Comparison of ENCODE assay signal across 1 cellular context in the genomic region with DNA sequence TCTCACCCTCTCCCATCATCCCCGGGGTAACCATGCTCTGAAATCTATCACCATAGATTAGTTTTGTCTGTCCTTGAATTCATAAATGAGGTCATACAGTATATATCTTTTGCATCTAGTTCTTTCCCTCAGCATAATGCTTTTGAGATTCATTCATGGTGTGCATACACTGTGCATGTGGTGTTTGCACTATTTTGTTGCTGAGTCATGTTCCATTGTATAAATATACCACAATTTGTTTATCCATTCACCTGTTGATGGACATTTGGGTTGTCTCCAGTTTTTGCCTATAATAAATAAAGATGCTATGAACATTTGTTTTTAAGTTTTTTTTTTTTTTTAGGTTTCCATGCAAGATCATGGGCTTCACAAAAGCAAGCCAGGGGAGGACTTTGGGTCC.
TF ChIP-seq lines count a peak whose summit lies in the region.

No MANE protein-coding gene starts in this region.

TF ChIP-seq in K562, 482 proteins besides CTCF, POLR2A, EP300 and RAD21:
- peak; percentile 47; the same call in 1 of the 2 replicates for TF ChIP-seq ZBTB17 (CRISPR knock-in tag; IDR thresholded peaks at IDR 0.05)
- TF ChIP-seq ARID2 (IDR thresholded peaks at IDR 0.05), result 0 out of 2 replicates have a peak, but pooled peaks have one; percentile 12
- TF ChIP-seq SMARCA4 (IDR thresholded peaks at IDR 0.05), result peak; percentile 57; the same call in 1 of the 2 replicates
- TF ChIP-seq ZC3H4 (CRISPR knock-in tag; IDR thresholded peaks at IDR 0.05; ENCODE audit: borderline replicate concordance), result 0 out of 2 replicates have a peak, but pooled peaks have one; percentile 19
- no peak for TF ChIP-seq ELF1 (tag; IDR thresholded peaks at IDR 0.05)
- no peak for TF ChIP-seq MCM5 (IDR thresholded peaks at IDR 0.05; ENCODE audit: low read depth)
- TF ChIP-seq ATF7 (IDR thresholded peaks at IDR 0.05), result peak; percentile 33; the same call in 1 of the 2 replicates
- peak; percentile 78 for TF ChIP-seq MAFK (IDR thresholded peaks at IDR 0.05; ENCODE audit: low read length)
- TF ChIP-seq BACH1 (tag; IDR thresholded peaks at IDR 0.05), result peak; percentile 82
- TF ChIP-seq ZNF316 (IDR thresholded peaks at IDR 0.05), result peak; percentile 94
- 0 out of 2 replicates have a peak, but pooled peaks have one; percentile 11 for TF ChIP-seq JUND (IDR thresholded peaks at IDR 0.05; ENCODE audit: borderline replicate concordance, low read depth, low read length)
- no peak; the same call in 2 of the 3 replicates for TF ChIP-seq JUND (tag; IDR thresholded peaks at IDR 0.05; ENCODE audit: borderline replicate concordance, low read depth, low read length)
- peak; percentile 86 for TF ChIP-seq MAFF (IDR thresholded peaks at IDR 0.05; ENCODE audit: low read length)
- TF ChIP-seq, protein P1, sequence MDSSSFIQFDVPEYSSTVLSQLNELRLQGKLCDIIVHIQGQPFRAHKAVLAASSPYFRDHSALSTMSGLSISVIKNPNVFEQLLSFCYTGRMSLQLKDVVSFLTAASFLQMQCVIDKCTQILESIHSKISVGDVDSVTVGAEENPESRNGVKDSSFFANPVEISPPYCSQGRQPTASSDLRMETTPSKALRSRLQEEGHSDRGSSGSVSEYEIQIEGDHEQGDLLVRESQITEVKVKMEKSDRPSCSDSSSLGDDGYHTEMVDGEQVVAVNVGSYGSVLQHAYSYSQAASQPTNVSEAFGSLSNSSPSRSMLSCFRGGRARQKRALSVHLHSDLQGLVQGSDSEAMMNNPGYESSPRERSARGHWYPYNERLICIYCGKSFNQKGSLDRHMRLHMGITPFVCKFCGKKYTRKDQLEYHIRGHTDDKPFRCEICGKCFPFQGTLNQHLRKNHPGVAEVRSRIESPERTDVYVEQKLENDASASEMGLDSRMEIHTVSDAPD (CRISPR knock-in tag; IDR thresholded peaks at IDR 0.05), result no peak
- TF ChIP-seq C11orf30 (IDR thresholded peaks at IDR 0.05; ENCODE audit: low read depth), result peak; percentile 84
- TF ChIP-seq NKRF (IDR thresholded peaks at IDR 0.05; ENCODE audit: borderline replicate concordance), result 0 out of 2 replicates have a peak, but pooled peaks have one; percentile 25
- TF ChIP-seq PTBP1 (IDR thresholded peaks at IDR 0.05; ENCODE audit: low read depth, low read length), result no peak
- TF ChIP-seq ARID4B (CRISPR knock-in tag; IDR thresholded peaks at IDR 0.05), result 0 out of 2 replicates have a peak, but pooled peaks have one; percentile 11
- TF ChIP-seq, protein P2, sequence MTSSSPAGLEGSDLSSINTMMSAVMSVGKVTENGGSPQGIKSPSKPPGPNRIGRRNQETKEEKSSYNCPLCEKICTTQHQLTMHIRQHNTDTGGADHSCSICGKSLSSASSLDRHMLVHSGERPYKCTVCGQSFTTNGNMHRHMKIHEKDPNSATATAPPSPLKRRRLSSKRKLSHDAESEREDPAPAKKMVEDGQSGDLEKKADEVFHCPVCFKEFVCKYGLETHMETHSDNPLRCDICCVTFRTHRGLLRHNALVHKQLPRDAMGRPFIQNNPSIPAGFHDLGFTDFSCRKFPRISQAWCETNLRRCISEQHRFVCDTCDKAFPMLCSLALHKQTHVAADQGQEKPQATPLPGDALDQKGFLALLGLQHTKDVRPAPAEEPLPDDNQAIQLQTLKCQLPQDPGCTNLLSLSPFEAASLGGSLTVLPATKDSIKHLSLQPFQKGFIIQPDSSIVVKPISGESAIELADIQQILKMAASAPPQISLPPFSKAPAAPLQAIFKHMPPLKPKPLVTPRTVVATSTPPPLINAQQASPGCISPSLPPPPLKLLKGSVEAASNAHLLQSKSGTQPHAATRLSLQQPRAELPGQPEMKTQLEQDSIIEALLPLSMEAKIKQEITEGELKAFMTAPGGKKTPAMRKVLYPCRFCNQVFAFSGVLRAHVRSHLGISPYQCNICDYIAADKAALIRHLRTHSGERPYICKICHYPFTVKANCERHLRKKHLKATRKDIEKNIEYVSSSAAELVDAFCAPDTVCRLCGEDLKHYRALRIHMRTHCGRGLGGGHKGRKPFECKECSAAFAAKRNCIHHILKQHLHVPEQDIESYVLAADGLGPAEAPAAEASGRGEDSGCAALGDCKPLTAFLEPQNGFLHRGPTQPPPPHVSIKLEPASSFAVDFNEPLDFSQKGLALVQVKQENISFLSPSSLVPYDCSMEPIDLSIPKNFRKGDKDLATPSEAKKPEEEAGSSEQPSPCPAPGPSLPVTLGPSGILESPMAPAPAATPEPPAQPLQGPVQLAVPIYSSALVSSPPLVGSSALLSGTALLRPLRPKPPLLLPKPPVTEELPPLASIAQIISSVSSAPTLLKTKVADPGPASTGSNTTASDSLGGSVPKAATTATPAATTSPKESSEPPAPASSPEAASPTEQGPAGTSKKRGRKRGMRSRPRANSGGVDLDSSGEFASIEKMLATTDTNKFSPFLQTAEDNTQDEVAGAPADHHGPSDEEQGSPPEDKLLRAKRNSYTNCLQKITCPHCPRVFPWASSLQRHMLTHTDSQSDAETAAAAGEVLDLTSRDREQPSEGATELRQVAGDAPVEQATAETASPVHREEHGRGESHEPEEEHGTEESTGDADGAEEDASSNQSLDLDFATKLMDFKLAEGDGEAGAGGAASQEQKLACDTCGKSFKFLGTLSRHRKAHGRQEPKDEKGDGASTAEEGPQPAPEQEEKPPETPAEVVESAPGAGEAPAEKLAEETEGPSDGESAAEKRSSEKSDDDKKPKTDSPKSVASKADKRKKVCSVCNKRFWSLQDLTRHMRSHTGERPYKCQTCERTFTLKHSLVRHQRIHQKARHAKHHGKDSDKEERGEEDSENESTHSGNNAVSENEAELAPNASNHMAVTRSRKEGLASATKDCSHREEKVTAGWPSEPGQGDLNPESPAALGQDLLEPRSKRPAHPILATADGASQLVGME (CRISPR knock-in tag; IDR thresholded peaks at IDR 0.05), result no peak
- TF ChIP-seq NFE2L1 (tag; IDR thresholded peaks at IDR 0.05; ENCODE audit: borderline replicate concordance, low read depth), result peak; percentile 80
- peak; percentile 18 for TF ChIP-seq ATF3 (IDR thresholded peaks at IDR 0.05)
- no peak for TF ChIP-seq ATF3 (CRISPR knock-in tag; conservative IDR thresholded peaks at IDR 0.05)
- peak; percentile 94 for TF ChIP-seq MAFG (tag; conservative IDR thresholded peaks at IDR 0.05)
- TF ChIP-seq PHF21A (IDR thresholded peaks at IDR 0.05; ENCODE audit: borderline replicate concordance, low read depth), result no peak
- 0 out of 2 replicates have a peak, but pooled peaks have one; percentile 7 for TF ChIP-seq ARID1B (IDR thresholded peaks at IDR 0.05)
- TF ChIP-seq DPF2 (IDR thresholded peaks at IDR 0.05), result 0 out of 2 replicates have a peak, but pooled peaks have one; percentile 6
- peak; percentile 88 for TF ChIP-seq NFE2 (IDR thresholded peaks at IDR 0.05; ENCODE audit: low read depth)
